24 cellular contexts compared by ENCODE assay signal in genomic region chr2:197925204-197925603, GRCh38.
"Had no signal": no experiment of that assay in that cellular context is flagged by ENCODE, and none has a peak within 500 bp of the region (broad histone marks: within the 10 kb centered on the region; RNA-seq: fewer than 3 reads in every experiment).

No MANE protein-coding gene starts in this region.

- H3K4me3 ChIP-seq: adrenal gland, ascending aorta, cardiac muscle cell, coronary artery, dorsolateral prefrontal cortex, lower lobe of right lung, sigmoid colon, tibial nerve had no signal

- DNase-seq: activated B cell treated with CpG ODN at 0.5 μM for 24 hours; activated CD4-positive, alpha-beta T cell treated with anti-CD3 and anti-CD28 coated beads for 36 hours; activated CD4-positive, alpha-beta T cell treated with anti-CD3 and anti-CD28 coated beads, Interleukin-2, amount 50 U/mL, for 4 hours; activated effector memory CD4-positive, alpha-beta T cell treated with Interleukin-2 at 50 U/mL for 16 hours; activated naive CD4-positive, alpha-beta T cell treated with Interleukin-2 at 50 U/mL for 16 hours; activated T-cell treated with anti-CD3 and anti-CD28 coated beads for 4 hours; activated T-cell treated with anti-CD3 and anti-CD28 coated beads, Interleukin-2, amount 50 U/mL, for 72 hours; adrenal gland; dorsolateral prefrontal cortex; effector memory CD4-positive, alpha-beta T cell; glutamatergic neuron; hippocampal formation; lower lobe of right lung; mesenchymal stem cell; natural killer cell; posterior cingulate gyrus; sigmoid colon; small intestine; stimulated activated naive CD4-positive, alpha-beta T cell; T-helper 1 cell had no signal

- ATAC-seq: activated CD4-positive, alpha-beta T cell treated with anti-CD3 and anti-CD28 coated beads for 36 hours; activated T-cell treated with anti-CD3 and anti-CD28 coated beads, Interleukin-2, amount 50 U/mL, for 72 hours; lower lobe of right lung; natural killer cell had no signal

- H3K27me3 ChIP-seq: adrenal gland, ascending aorta, dorsolateral prefrontal cortex, sigmoid colon, tibial nerve had no signal

- H3K9me3 ChIP-seq: adrenal gland, ascending aorta, lower lobe of right lung, sigmoid colon, tibial nerve had no signal

- H3K36me3 ChIP-seq: adrenal gland, ascending aorta, cardiac muscle cell, lower lobe of right lung, sigmoid colon, tibial nerve had no signal

- H3K27ac ChIP-seq: adrenal gland, cardiac muscle cell, lower lobe of right lung, tibial nerve had no signal
